ENCODE assay signal across 17 cellular contexts in the genomic region with DNA sequence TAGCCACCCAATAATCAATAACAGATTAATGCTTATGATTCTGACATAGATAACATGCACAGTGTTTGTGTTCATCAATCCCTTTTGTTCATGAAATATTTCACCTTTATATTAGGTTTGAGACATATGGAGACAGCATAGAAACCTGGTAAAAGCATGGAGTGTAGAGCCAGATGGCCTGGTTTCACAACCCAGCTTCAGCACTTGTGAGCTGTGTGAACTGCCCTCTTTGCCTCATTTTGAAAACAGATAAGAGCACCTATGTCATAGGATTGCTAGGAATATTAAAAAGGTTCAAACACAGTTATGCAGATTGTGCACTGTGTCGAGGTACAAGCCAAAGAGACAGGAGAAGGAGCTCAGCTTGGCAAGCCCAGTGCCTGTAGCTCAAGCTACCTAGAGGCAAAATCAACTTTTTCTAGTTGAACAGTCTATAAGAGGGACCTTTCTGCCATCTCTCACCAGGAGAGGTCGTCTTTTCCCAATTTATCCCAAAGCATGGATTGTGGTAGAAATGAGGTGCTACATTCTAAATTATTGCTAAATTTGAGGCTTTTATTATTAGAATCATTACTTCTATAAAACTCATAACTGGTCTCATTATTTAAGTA. TPM values are rescaled to one million over a fixed set of nuclear protein-coding genes. Genes with fewer than 3 reads are reported as not detected.
A peak's percentile ranks its signal among the peaks of the same experiment; 100 is the strongest.
DNase-seq lines count a peak whose midpoint lies in the region; ATAC-seq and TF ChIP-seq lines count a peak whose summit lies in the region.
"Had no signal": no experiment of that assay in that cellular context is flagged by ENCODE, and none has a peak within 500 bp of the region (broad histone marks: within the 10 kb centered on the region; RNA-seq: fewer than 3 reads in every experiment).

No MANE protein-coding gene starts in this region.

- no peak overlapping the region for H3K18ac ChIP-seq in H9 (ENCODE audit: insufficient read length, low read depth, low read length)

- TF ChIP-seq CTCF in H9 (conservative IDR thresholded peaks at IDR 0.05) = peak; percentile 70
- TF ChIP-seq CTCF in OCI-LY7 (conservative IDR thresholded peaks at IDR 0.05; ENCODE audit: low read length) = peak; percentile 46; the same call in 1 of the 2 replicates
- no peak for TF ChIP-seq CTCF in left lung (IDR thresholded peaks at IDR 0.05)

- ATAC-seq in GM21423 (IDR thresholded peaks at IDR 0.05; ENCODE audit: unreplicated experiment) = no peak
- ATAC-seq in left lung = no peak
- no peak for ATAC-seq in effector memory CD8-positive, alpha-beta T cell (replicated peaks)
- ATAC-seq: left colon had no signal

- no peaks in the 10 kb centered on the region for H3K36me3 Mint-ChIP-seq in H9 (ENCODE audit: insufficient read depth in 1 of 3, low read depth in 3 of 3)
- no peaks in the 10 kb centered on the region for H3K36me3 Mint-ChIP-seq in effector memory CD8-positive, alpha-beta T cell (ENCODE audit: insufficient read depth)

- H3K27me3 ChIP-seq in H9 (ENCODE audit: insufficient read depth, low read length) = peaks cover 14% of the 10 kb centered on the region; the same call in 1 of the 2 replicates
- peaks cover 13 to 20% of the 10 kb centered on the region in 2 donors for H3K27me3 ChIP-seq in left lung

- H3K79me2 ChIP-seq in H9 (ENCODE audit: insufficient read depth, low read length) (no peaks in the 10 kb centered on the region), OCI-LY7 (ENCODE audit: insufficient read depth, low read depth, low read length) (no peaks in the 10 kb centered on the region)

- H4K20me1 ChIP-seq in H9 (ENCODE audit: control insufficient read depth, insufficient read depth, insufficient read length) (no peaks in the 10 kb centered on the region), OCI-LY7 (ENCODE audit: insufficient read depth, low read length) (no peaks in the 10 kb centered on the region)

- no peak overlapping the region for H3K9ac ChIP-seq in H9 (ENCODE audit: extremely low read depth, insufficient read length, low read length)

- POLR2A ChIA-PET in OCI-LY7 (lab: Charles Lee) = interaction anchor here (0.9 kb wide), 1 partner anchor 107 kb away, joined by 3 read pairs; no protein-coding TSS in a partner anchor

- peaks cover 3 to 8% of the 10 kb centered on the region in 2 experiments; a peak in 3 of 4 replicates for H3K4me1 Mint-ChIP-seq in H9
- peaks cover 0 to 2% of the 10 kb centered on the region in 2 donors for H3K4me1 Mint-ChIP-seq in effector memory CD8-positive, alpha-beta T cell (ENCODE audit: low read depth in 2 of 2)

- H2BK120ac ChIP-seq in H9 (ENCODE audit: low read depth, low read length, poor library complexity, severe bottlenecking) = no peak overlapping the region

- BruUV-seq in OCI-LY7 (replicated peaks; lab: Mats Ljungman, UMichigan) = no TSS peak

- H2BK15ac ChIP-seq in H9 (ENCODE audit: low read depth, low read length) = no peak overlapping the region

- intact Hi-C loops in OCI-LY7 (cut with micrococcal nuclease; ENCODE audit: unreplicated experiment) (no loop called here), left lung (cut with DNase I) (no loop called here)

- no peak overlapping the region for H2AK5ac ChIP-seq in H9 (ENCODE audit: insufficient read length, low read length)

- H3K36me3 ChIP-seq in OCI-LY7 (ENCODE audit: insufficient read depth, low read length) = no peaks in the 10 kb centered on the region
- no peaks in the 10 kb centered on the region for H3K36me3 ChIP-seq in left lung
- H3K36me3 ChIP-seq: neutrophil, spleen, tibial nerve had no signal

- H2BK20ac ChIP-seq in H9 (ENCODE audit: low read depth, low read length, poor library complexity, severe bottlenecking) = no peak overlapping the region

- no peaks in the 10 kb centered on the region for H3K9me2 ChIP-seq in OCI-LY7 (ENCODE audit: insufficient read depth, low read length)

- no peak overlapping the region for H3K4me3 ChIP-seq in OCI-LY7 (ENCODE audit: low read depth, low read length, poor library complexity, severe bottlenecking)
- no peak overlapping the region for H3K4me3 ChIP-seq in left lung
- H3K4me3 ChIP-seq: SK-N-MC, spleen, tibial nerve had no signal

- H3K27ac ChIP-seq in H9 (ENCODE audit: insufficient read length, low read depth, low read length) (no peak overlapping the region), OCI-LY7 (ENCODE audit: low read depth, low read length, poor library complexity, severe bottlenecking) (no peak overlapping the region), left lung (no peak overlapping the region)
- H3K27ac ChIP-seq: neutrophil, SK-N-MC, spleen, tibial nerve had no signal

- no peak overlapping the region for H3K4me3 Mint-ChIP-seq in H9
- H3K4me3 Mint-ChIP-seq in effector memory CD8-positive, alpha-beta T cell = no peak overlapping the region

- no peak overlapping the region for H3K27ac Mint-ChIP-seq in H9
- H3K27ac Mint-ChIP-seq in effector memory CD8-positive, alpha-beta T cell = no peak overlapping the region

- H3K4me1 ChIP-seq in H9 (ENCODE audit: insufficient read depth, low read length) (no peaks in the 10 kb centered on the region), OCI-LY7 (ENCODE audit: insufficient read depth, low read length, poor library complexity, severe bottlenecking) (no peaks in the 10 kb centered on the region), left lung (peaks cover 0 to 8% of the 10 kb centered on the region in 2 donors)

- no peak overlapping the region for H3T11ph ChIP-seq in H9 (ENCODE audit: low read length)

- H2BK12ac ChIP-seq in H9 (ENCODE audit: insufficient read length, low read depth, low read length) = no peak overlapping the region

- H3K56ac ChIP-seq in H9 (ENCODE audit: insufficient read length, low read depth, low read length) = no peak overlapping the region

- no peak overlapping the region for H3K4me2 ChIP-seq in H9 (ENCODE audit: insufficient read depth, insufficient read length, low read length)
- H3K4me2 ChIP-seq in OCI-LY7 (ENCODE audit: low read length) = no peak overlapping the region

- no peaks in the 10 kb centered on the region for H3K9me3 Mint-ChIP-seq in H9
- H3K9me3 Mint-ChIP-seq in effector memory CD8-positive, alpha-beta T cell = no peaks in the 10 kb centered on the region

- H3K14ac ChIP-seq in H9 (ENCODE audit: insufficient read depth, low read length) = no peak overlapping the region

- no peaks in the 10 kb centered on the region for H3K9me3 ChIP-seq in H9 (ENCODE audit: control insufficient read depth, low read depth, low read length)
- H3K9me3 ChIP-seq in OCI-LY7 (ENCODE audit: low read length) = no peaks in the 10 kb centered on the region
- H3K9me3 ChIP-seq in left lung = no peaks in the 10 kb centered on the region
- H3K9me3 ChIP-seq: neutrophil, spleen, tibial nerve had no signal

- H4K8ac ChIP-seq in H9 (replicated peaks; ENCODE audit: insufficient read length, low read depth, low read length) = no peak overlapping the region

- no peak overlapping the region for H2BK5ac ChIP-seq in H9 (ENCODE audit: insufficient read length, low read length)

- no CpG with 5 or more reads among the region's 2 CpGs for WGBS in H9 (ENCODE audit: extremely low coverage, insufficient read length, low lambda C conversion rate)

- peaks cover 25% of the 10 kb centered on the region for H3K27me3 Mint-ChIP-seq in H9 (ENCODE audit: low read depth)
- peaks cover under 1 to 15% of the 10 kb centered on the region in 2 donors for H3K27me3 Mint-ChIP-seq in effector memory CD8-positive, alpha-beta T cell

- no peak overlapping the region for H4K5ac ChIP-seq in H9 (ENCODE audit: insufficient read length, low read depth, low read length)

- H3K23ac ChIP-seq in H9 (ENCODE audit: insufficient read length, low read depth, low read length) = no peak overlapping the region

- no peak overlapping the region for H3K4ac ChIP-seq in H9 (ENCODE audit: low read depth, low read length)

- peaks cover 11% of the 10 kb centered on the region for H3K23me2 ChIP-seq in H9 (ENCODE audit: insufficient read length, low read depth, low read length, poor library complexity, severe bottlenecking)

- no peak overlapping the region for H2AFZ ChIP-seq in H9 (ENCODE audit: low read length)
- no peak overlapping the region for H2AFZ ChIP-seq in OCI-LY7 (ENCODE audit: low read length)

- CTCF ChIA-PET in OCI-LY7 (lab: Charles Lee; ENCODE audit: unreplicated experiment) = no interaction called here

- H4K91ac ChIP-seq in H9 (ENCODE audit: insufficient read length, low read depth, low read length) = no peak overlapping the region

- DNase-seq in DMS79 treated with DMSO at 0.1 percent for 48 hours (lab: John Stamatoyannopoulos, UW) (peak; percentile 15), DMS79 (lab: John Stamatoyannopoulos, UW) (no peak), H9 (no peak), OCI-LY7 (ENCODE audit: low spot score) (no peak), left kidney (ENCODE audit: low read depth, low spot score) (peak; percentile 23), left lung (no peak)
- DNase-seq in effector memory CD8-positive, alpha-beta T cell = no peak
- DNase-seq: activated CD4-positive, CD25-positive, alpha-beta regulatory T cell treated with anti-CD3 and anti-CD28 coated beads, Interleukin-2, amount 50 U/mL, for 72 hours; GOT3; IMR-90; left colon; spleen had no signal

- H3K79me1 ChIP-seq in H9 (ENCODE audit: insufficient read depth, low read depth, low read length, poor library complexity, severe bottlenecking) = no peaks in the 10 kb centered on the region

RNA-seq across cellular contexts. Expression of a gene that starts 5.0 kb away (rescaled TPM):
- total RNA-seq in H9 (2021) (3.4 and 3.5 TPM in 2 replicates), OCI-LY7 (2022) (not detected in 2 replicates), left lung (under 1 TPM; 0.32 to 0.37 TPM)
- total RNA-seq in OCI-LY7 (2014; rRNA removed; shearing (Covaris generic)) = not detected in 2 replicates
- total RNA-seq: A172 had no signal

Comparison
In these comparisons a context has a peak if more than half of its experiments do, and no peak if none do; other contexts are left out.
1. DNase-seq: peak in DMS79 treated with DMSO at 0.1 percent for 48 hours (single experiment) and left kidney (single experiment); none in DMS79 (single experiment), H9 (single experiment), OCI-LY7 (single experiment), left lung (0 of 2) and effector memory CD8-positive, alpha-beta T cell (0 of 3).
2. CTCF ChIP-seq: peak in H9 (single experiment) and OCI-LY7 (single experiment); none in left lung (0 of 2).